Comparison of ENCODE assay signal across 1 cellular context in the genomic region with DNA sequence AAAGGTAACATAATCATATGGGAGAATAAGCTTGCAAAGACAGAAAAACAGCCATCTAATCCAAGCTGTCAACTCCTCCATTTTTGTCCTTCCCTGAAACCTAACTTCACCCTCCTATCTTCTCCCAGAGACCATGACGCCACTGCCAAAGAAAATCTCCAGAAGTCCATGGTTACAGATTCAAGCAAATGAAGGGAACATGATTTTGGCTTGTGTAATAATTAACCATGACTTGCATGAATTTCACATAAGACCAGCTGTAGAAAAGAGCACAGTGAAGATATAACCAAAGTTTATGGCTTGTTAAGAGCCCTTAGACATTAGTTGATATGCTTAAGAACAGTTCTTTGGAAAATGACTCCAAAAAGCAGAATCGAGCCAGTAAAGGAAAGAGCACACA.
TF ChIP-seq lines count a peak whose summit lies in the region.

No MANE protein-coding gene starts in this region.

TF ChIP-seq in SK-N-SH, 30 proteins besides CTCF, POLR2A, EP300 and RAD21 (continued from another document):
- TF ChIP-seq, protein P1, sequence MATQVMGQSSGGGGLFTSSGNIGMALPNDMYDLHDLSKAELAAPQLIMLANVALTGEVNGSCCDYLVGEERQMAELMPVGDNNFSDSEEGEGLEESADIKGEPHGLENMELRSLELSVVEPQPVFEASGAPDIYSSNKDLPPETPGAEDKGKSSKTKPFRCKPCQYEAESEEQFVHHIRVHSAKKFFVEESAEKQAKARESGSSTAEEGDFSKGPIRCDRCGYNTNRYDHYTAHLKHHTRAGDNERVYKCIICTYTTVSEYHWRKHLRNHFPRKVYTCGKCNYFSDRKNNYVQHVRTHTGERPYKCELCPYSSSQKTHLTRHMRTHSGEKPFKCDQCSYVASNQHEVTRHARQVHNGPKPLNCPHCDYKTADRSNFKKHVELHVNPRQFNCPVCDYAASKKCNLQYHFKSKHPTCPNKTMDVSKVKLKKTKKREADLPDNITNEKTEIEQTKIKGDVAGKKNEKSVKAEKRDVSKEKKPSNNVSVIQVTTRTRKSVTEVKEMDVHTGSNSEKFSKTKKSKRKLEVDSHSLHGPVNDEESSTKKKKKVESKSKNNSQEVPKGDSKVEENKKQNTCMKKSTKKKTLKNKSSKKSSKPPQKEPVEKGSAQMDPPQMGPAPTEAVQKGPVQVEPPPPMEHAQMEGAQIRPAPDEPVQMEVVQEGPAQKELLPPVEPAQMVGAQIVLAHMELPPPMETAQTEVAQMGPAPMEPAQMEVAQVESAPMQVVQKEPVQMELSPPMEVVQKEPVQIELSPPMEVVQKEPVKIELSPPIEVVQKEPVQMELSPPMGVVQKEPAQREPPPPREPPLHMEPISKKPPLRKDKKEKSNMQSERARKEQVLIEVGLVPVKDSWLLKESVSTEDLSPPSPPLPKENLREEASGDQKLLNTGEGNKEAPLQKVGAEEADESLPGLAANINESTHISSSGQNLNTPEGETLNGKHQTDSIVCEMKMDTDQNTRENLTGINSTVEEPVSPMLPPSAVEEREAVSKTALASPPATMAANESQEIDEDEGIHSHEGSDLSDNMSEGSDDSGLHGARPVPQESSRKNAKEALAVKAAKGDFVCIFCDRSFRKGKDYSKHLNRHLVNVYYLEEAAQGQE (IDR thresholded peaks at IDR 0.05; ENCODE audit: low read depth, low read length) = no peak
- TF ChIP-seq MAX (IDR thresholded peaks at IDR 0.05; ENCODE audit: low read depth) (no peak), EZH2phosphoT487 (IDR thresholded peaks at IDR 0.05; ENCODE audit: borderline replicate concordance, low read depth) (no peak), MEF2A (IDR thresholded peaks at IDR 0.05; ENCODE audit: borderline replicate concordance, low read depth) (no peak), NFIC (IDR thresholded peaks at IDR 0.05; ENCODE audit: borderline replicate concordance) (no peak), TEAD4 (IDR thresholded peaks at IDR 0.05; ENCODE audit: borderline replicate concordance, insufficient read depth) (no peak), GABPA (IDR thresholded peaks at IDR 0.05; ENCODE audit: low read depth) (no peak), JUND (IDR thresholded peaks at IDR 0.05) (no peak), RXRA (IDR thresholded peaks at IDR 0.05; ENCODE audit: borderline replicate concordance, low read depth) (no peak), SMC3 (IDR thresholded peaks at IDR 0.05; ENCODE audit: low read depth, low read length) (no peak), TCF12 (IDR thresholded peaks at IDR 0.05) (no peak)
- TF ChIP-seq, protein P2, sequence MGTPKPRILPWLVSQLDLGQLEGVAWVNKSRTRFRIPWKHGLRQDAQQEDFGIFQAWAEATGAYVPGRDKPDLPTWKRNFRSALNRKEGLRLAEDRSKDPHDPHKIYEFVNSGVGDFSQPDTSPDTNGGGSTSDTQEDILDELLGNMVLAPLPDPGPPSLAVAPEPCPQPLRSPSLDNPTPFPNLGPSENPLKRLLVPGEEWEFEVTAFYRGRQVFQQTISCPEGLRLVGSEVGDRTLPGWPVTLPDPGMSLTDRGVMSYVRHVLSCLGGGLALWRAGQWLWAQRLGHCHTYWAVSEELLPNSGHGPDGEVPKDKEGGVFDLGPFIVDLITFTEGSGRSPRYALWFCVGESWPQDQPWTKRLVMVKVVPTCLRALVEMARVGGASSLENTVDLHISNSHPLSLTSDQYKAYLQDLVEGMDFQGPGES (IDR thresholded peaks at IDR 0.05; ENCODE audit: low read depth, low read length) = no peak
- TF ChIP-seq, protein P3, sequence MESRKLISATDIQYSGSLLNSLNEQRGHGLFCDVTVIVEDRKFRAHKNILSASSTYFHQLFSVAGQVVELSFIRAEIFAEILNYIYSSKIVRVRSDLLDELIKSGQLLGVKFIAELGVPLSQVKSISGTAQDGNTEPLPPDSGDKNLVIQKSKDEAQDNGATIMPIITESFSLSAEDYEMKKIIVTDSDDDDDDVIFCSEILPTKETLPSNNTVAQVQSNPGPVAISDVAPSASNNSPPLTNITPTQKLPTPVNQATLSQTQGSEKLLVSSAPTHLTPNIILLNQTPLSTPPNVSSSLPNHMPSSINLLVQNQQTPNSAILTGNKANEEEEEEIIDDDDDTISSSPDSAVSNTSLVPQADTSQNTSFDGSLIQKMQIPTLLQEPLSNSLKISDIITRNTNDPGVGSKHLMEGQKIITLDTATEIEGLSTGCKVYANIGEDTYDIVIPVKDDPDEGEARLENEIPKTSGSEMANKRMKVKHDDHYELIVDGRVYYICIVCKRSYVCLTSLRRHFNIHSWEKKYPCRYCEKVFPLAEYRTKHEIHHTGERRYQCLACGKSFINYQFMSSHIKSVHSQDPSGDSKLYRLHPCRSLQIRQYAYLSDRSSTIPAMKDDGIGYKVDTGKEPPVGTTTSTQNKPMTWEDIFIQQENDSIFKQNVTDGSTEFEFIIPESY (IDR thresholded peaks at IDR 0.05; ENCODE audit: borderline replicate concordance, low read depth) = no peak
- TF ChIP-seq, protein P4, sequence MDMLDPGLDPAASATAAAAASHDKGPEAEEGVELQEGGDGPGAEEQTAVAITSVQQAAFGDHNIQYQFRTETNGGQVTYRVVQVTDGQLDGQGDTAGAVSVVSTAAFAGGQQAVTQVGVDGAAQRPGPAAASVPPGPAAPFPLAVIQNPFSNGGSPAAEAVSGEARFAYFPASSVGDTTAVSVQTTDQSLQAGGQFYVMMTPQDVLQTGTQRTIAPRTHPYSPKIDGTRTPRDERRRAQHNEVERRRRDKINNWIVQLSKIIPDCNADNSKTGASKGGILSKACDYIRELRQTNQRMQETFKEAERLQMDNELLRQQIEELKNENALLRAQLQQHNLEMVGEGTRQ (IDR thresholded peaks at IDR 0.05; ENCODE audit: borderline replicate concordance, low read depth, low read length) = no peak
